8 cellular contexts compared by ENCODE assay signal in the genomic region with DNA sequence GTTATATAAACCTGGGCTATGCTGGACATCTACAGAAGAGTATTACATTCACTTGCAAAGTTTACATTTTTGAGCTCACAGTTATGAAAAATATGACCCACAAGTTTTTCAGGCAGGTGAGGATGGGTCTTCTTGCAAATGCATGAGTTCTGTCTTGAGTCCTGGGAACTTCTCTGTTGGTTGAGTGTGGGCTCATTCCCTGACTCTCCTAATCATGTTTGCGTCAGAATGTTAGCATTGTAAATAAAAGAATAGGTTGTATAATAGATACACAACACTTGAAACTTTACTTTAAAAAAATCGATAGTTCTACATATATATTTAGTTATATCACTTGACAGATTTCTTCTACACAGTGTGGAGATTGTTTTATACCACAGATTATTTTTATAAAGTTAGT.
"Had no signal": no experiment of that assay in that cellular context is flagged by ENCODE, and none has a peak within 500 bp of the region (broad histone marks: within the 10 kb centered on the region; RNA-seq: fewer than 3 reads in every experiment).

No MANE protein-coding gene starts in this region.

- DNase-seq: GDM1, GF-D8 had no signal

- FAIRE-seq: G401.6, GM12878, GM12891, GM12892, GM18507, GM19239 had no signal

- H3K4me3 ChIP-seq: GM12878 had no signal

- ATAC-seq: GM12878 had no signal
